In the genomic region with DNA sequence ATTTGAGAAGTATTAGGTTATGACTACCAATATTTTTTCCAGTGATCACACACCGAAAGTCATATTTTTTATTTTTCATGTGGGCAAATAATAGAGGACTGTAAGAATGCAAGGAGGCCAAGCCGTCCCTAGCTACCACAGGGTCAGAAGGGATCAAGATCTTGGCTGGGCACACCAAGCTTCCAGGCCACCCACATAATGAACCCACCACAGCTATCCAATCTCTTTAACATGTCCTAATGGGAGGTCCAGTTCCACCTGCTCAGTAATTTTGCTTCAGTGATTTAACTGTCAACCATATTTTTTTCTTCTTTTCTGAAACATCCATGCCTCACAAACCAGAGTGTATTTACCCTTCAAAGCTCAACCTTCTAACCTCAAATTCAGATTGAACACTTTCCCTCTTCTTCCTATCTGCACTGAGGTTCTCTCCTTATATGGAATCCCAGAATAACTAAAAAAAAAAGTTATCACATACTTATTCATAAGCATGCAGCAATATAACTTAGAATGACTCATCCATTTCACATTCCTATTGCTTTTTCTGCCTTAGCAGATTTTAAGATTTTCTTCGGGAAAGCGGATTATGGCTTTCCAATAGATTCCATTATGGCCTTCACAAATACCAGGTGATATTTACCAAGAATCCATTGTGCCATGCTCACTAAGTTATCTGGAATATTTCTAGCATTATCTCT, we compare ENCODE assay signal across 25 cellular contexts. TPM values are rescaled to one million over a fixed set of nuclear protein-coding genes. Genes with fewer than 3 reads are reported as not detected.
A peak's percentile ranks its signal among the peaks of the same experiment; 100 is the strongest.
DNase-seq lines count a peak whose midpoint lies in the region; ATAC-seq and TF ChIP-seq lines count a peak whose summit lies in the region.
"Had no signal": no experiment of that assay in that cellular context is flagged by ENCODE, and none has a peak within 500 bp of the region (broad histone marks: within the 10 kb centered on the region; RNA-seq: fewer than 3 reads in every experiment).

No MANE protein-coding gene starts in this region.

- H3K79me2 ChIP-seq in fibroblast of lung (ENCODE audit: control insufficient read depth, insufficient read depth, low read length): peaks cover 85% of the 10 kb centered on the region

- CTCF ChIA-PET in activated CD4-positive, alpha-beta T cell treated with anti-CD3 and anti-CD28 coated beads for 36 hours (lab: Charles Lee): interaction anchor here (0.7 to 1.1 kb wide), 2 partner anchors 10 to 424 kb away, joined by 3 read pairs; no protein-coding TSS in a partner anchor

- POLR2A ChIA-PET in activated CD4-positive, alpha-beta T cell treated with anti-CD3 and anti-CD28 coated beads for 36 hours (lab: Charles Lee): no interaction called here

- H4K20me1 ChIP-seq in fibroblast of lung (ENCODE audit: control insufficient read depth, extremely low read depth, insufficient read depth, low read length): no peaks in the 10 kb centered on the region

- peaks cover 76% of the 10 kb centered on the region for H3K36me3 Mint-ChIP-seq in activated CD4-positive, alpha-beta T cell treated with anti-CD3 and anti-CD28 coated beads for 36 hours (ENCODE audit: low read depth)
- peaks cover 71% of the 10 kb centered on the region for H3K36me3 Mint-ChIP-seq in type B pancreatic cell

- no peak overlapping the region for H3K4me3 Mint-ChIP-seq in activated CD4-positive, alpha-beta T cell treated with anti-CD3 and anti-CD28 coated beads for 36 hours
- no peak overlapping the region for H3K4me3 Mint-ChIP-seq in type B pancreatic cell
- H3K4me3 Mint-ChIP-seq: T-helper 2 cell treated with Interferon-gamma antibody and Interleukin-4, amounts not matched to agents 5 μg/mL and 100 μg/mL, for 36 hours had no signal

- peak overlapping the region; percentile 2 for H3K27ac Mint-ChIP-seq in activated CD4-positive, alpha-beta T cell treated with anti-CD3 and anti-CD28 coated beads for 36 hours
- H3K27ac Mint-ChIP-seq in type B pancreatic cell: peak overlapping the region; percentile 5
- H3K27ac Mint-ChIP-seq: T-helper 2 cell treated with Interferon-gamma antibody and Interleukin-4, amounts not matched to agents 5 μg/mL and 100 μg/mL, for 36 hours had no signal

- H3K36me3 ChIP-seq in fibroblast of lung (ENCODE audit: control insufficient read depth, insufficient read depth, low read length): peaks cover 5% of the 10 kb centered on the region

- H3K9me3 ChIP-seq in fibroblast of lung (ENCODE audit: control insufficient read depth, insufficient read depth, low read depth, low read length): no peaks in the 10 kb centered on the region
- H3K9me3 ChIP-seq: BLaER1, esophagus squamous epithelium, HAP-1, heart left ventricle, left ventricle myocardium inferior, neutrophil, SJSA1, thyroid gland had no signal

- H3K27me3 Mint-ChIP-seq in activated CD4-positive, alpha-beta T cell treated with anti-CD3 and anti-CD28 coated beads for 36 hours: no peaks in the 10 kb centered on the region
- H3K27me3 Mint-ChIP-seq in type B pancreatic cell: no peaks in the 10 kb centered on the region

- no peak overlapping the region for H3K4me3 ChIP-seq in fibroblast of lung (replicated peaks in 1 of 4; ENCODE audit: control extremely low read depth in 1 of 4, insufficient read depth in 1 of 4, low read depth in 3 of 4, low read length in 4 of 4)
- H3K4me3 ChIP-seq: BLaER1, esophagus squamous epithelium, HAP-1, heart left ventricle, left ventricle myocardium inferior, SJSA1, thyroid gland had no signal

- no peaks in the 10 kb centered on the region for H3K9me3 Mint-ChIP-seq in activated CD4-positive, alpha-beta T cell treated with anti-CD3 and anti-CD28 coated beads for 36 hours (ENCODE audit: low read depth)
- no peaks in the 10 kb centered on the region for H3K9me3 Mint-ChIP-seq in type B pancreatic cell
- H3K9me3 Mint-ChIP-seq: T-helper 2 cell treated with Interferon-gamma antibody and Interleukin-4, amounts not matched to agents 5 μg/mL and 100 μg/mL, for 36 hours had no signal

- intact Hi-C loops in activated CD4-positive, alpha-beta T cell treated with anti-CD3 and anti-CD28 coated beads for 36 hours (cut with DNase I, micrococcal nuclease): no loop called here

- H3K4me1 Mint-ChIP-seq in activated CD4-positive, alpha-beta T cell treated with anti-CD3 and anti-CD28 coated beads for 36 hours: peaks cover 40% of the 10 kb centered on the region
- peaks cover 17% of the 10 kb centered on the region for H3K4me1 Mint-ChIP-seq in type B pancreatic cell (ENCODE audit: unreplicated experiment)

- no peak overlapping the region for H3K27ac ChIP-seq in fibroblast of lung (ENCODE audit: insufficient read depth, low read length)
- H3K27ac ChIP-seq: 22Rv1, BLaER1, esophagus squamous epithelium, heart left ventricle, left ventricle myocardium inferior, neutrophil, SJSA1, thyroid gland had no signal

- ATAC-seq in activated CD4-positive, alpha-beta T cell treated with anti-CD3 and anti-CD28 coated beads for 36 hours: no peak
- peak; percentile 60; the same call in 2 of the 3 replicates for ATAC-seq in SK-N-SH treated with all-trans-retinoic acid at 6 μM for 48 hours
- ATAC-seq: heart left ventricle had no signal

- TF ChIP-seq CTCF in fibroblast of lung (conservative IDR thresholded peaks at IDR 0.05 in 1 of 2, IDR thresholded peaks at IDR 0.05 in 1 of 2; ENCODE audit: low read depth in 1 of 2, low read length in 2 of 2) (no peak), type B pancreatic cell (conservative IDR thresholded peaks at IDR 0.05) (no peak)

- H2AFZ ChIP-seq in fibroblast of lung (ENCODE audit: low read length): no peak overlapping the region

- H3K9ac ChIP-seq in fibroblast of lung (ENCODE audit: insufficient read depth, low read length): no peak overlapping the region
- H3K9ac ChIP-seq: BLaER1 had no signal

- H3K4me1 ChIP-seq in fibroblast of lung (ENCODE audit: control insufficient read depth, extremely low read depth, insufficient read depth, low read length): peaks cover 6% of the 10 kb centered on the region
- H3K4me1 ChIP-seq: BLaER1, HAP-1, SJSA1 had no signal

- DNase-seq in activated CD4-positive, alpha-beta T cell treated with anti-CD3 and anti-CD28 coated beads for 36 hours: no peak
- DNase-seq in activated CD4-positive, alpha-beta T cell treated with anti-CD3 and anti-CD28 coated beads, Interleukin-2, amount 50 U/mL, for 4 hours: no peak
- DNase-seq in fibroblast of lung (ENCODE audit: low read depth in 2 of 2) (peak; percentile 50 to 64), type B pancreatic cell (ENCODE audit: extremely low spot score, unreplicated experiment) (no peak), D341Med (ENCODE audit: low spot score) (no peak)
- DNase-seq in stimulated activated naive CD4-positive, alpha-beta T cell (lab: John Stamatoyannopoulos, UW): no peak
- DNase-seq in activated CD8-positive, alpha-beta memory T cell treated with anti-CD3 and anti-CD28 coated beads, Interleukin-2, amount 50 U/mL, for 4 hours: no peak
- DNase-seq: activated CD4-positive, CD25-positive, alpha-beta regulatory T cell; activated CD8-positive, alpha-beta memory T cell treated with anti-CD3 and anti-CD28 coated beads for 24 hours; effector CD4-positive, alpha-beta T cell; esophagus squamous epithelium; GF-D8; heart left ventricle; left ventricle myocardium inferior; NCI-H1417; NCI-H2171; NCI-H748 treated with DMSO at 0.1 percent for 48 hours; thyroid gland had no signal

- no peaks in the 10 kb centered on the region for H3K27me3 ChIP-seq in fibroblast of lung (ENCODE audit: control insufficient read depth, insufficient read depth, low read length)
- H3K27me3 ChIP-seq: BLaER1, esophagus squamous epithelium, heart left ventricle, neutrophil, SJSA1, thyroid gland had no signal

- H3K4me2 ChIP-seq in fibroblast of lung (ENCODE audit: extremely low read depth, insufficient read depth, low read length): no peak overlapping the region
- H3K4me2 ChIP-seq: BLaER1 had no signal

TF ChIP-seq in SK-N-SH treated with all-trans-retinoic acid at 6 μM for 48 hours, 23 proteins besides CTCF, POLR2A, EP300 and RAD21:
- no peak for TF ChIP-seq ESRRG (CRISPR knock-in tag; IDR thresholded peaks at IDR 0.05)
- no peak for TF ChIP-seq RARB (CRISPR knock-in tag; IDR thresholded peaks at IDR 0.05)
- no peak for TF ChIP-seq TSHZ2 (CRISPR knock-in tag; IDR thresholded peaks at IDR 0.05)
- TF ChIP-seq ZFP30 (CRISPR knock-in tag; IDR thresholded peaks at IDR 0.05): no peak
- TF ChIP-seq ZC3H10 (CRISPR knock-in tag; IDR thresholded peaks at IDR 0.05): no peak

RNA-seq across cellular contexts. Expression of gene ARGLU1, which starts 12.2 kb away (rescaled TPM):
- 10 to 100 TPM; 68.8 to 94.2 TPM for total RNA-seq in activated CD4-positive, alpha-beta T cell treated with anti-CD3 and anti-CD28 coated beads for 36 hours
- total RNA-seq in fibroblast of lung: 40.3 and 45.4 TPM in 2 replicates
- 38.0 and 45.6 TPM in 2 replicates for polyA plus RNA-seq in fibroblast of lung
- 35.5 and 44.3 TPM in 2 replicates for polyA plus RNA-seq in fibroblast of lung (2012)
- 0.67 and 0.94 TPM in 2 replicates for polyA minus RNA-seq in fibroblast of lung (ENCODE audit: low replicate concordance)
- 89.0 and 128 TPM in 2 replicates for total RNA-seq in type B pancreatic cell (ENCODE audit: low replicate concordance)

RNA-seq across cellular contexts. Expression of gene EFNB2, which starts 20.3 kb away (rescaled TPM):
- total RNA-seq in activated CD4-positive, alpha-beta T cell treated with anti-CD3 and anti-CD28 coated beads for 36 hours: under 1 TPM; 0.05 to 0.14 TPM
- 9.2 and 13.5 TPM in 2 replicates for total RNA-seq in fibroblast of lung
- polyA plus RNA-seq in fibroblast of lung: 20.0 and 28.3 TPM in 2 replicates
- polyA plus RNA-seq in fibroblast of lung (2012): 18.0 and 22.8 TPM in 2 replicates
- polyA minus RNA-seq in fibroblast of lung (ENCODE audit: low replicate concordance): 31.4 and 33.5 TPM in 2 replicates
- 48.6 and 67.1 TPM in 2 replicates for total RNA-seq in type B pancreatic cell (ENCODE audit: low replicate concordance)

Comparison
In these comparisons a context has a peak if more than half of its experiments do, and no peak if none do; other contexts are left out.
1. DNase-seq: peak in fibroblast of lung (2 of 2); none in activated CD4-positive, alpha-beta T cell treated with anti-CD3 and anti-CD28 coated beads for 36 hours (single experiment), activated CD4-positive, alpha-beta T cell treated with anti-CD3 and anti-CD28 coated beads, Interleukin-2, amount 50 U/mL, for 4 hours (0 of 2), type B pancreatic cell (single experiment), D341Med (single experiment), stimulated activated naive CD4-positive, alpha-beta T cell (0 of 6) and activated CD8-positive, alpha-beta memory T cell treated with anti-CD3 and anti-CD28 coated beads, Interleukin-2, amount 50 U/mL, for 4 hours (single experiment).